10 cellular contexts compared by ENCODE assay signal in the genomic region with DNA sequence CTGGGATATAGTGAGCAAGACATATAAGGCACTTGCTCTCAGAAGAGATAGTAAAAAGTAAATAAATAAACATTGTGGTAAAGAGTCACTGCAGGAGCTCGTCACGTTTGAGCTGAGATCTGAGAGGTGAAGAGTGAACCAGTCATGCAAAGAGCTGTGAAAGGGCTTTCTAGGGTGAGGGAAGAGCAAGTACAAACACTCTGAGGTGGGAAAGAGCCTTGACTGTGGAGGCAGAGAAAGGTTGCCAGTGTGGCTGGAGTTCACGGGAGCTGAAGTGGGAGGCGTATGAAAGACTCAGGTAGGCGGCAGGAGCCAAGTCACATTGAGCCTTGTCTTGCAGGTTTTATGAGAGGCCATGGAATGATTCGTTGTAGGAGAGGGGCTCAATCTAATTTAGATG.
DNase-seq lines count a peak whose midpoint lies in the region; ATAC-seq and TF ChIP-seq lines count a peak whose summit lies in the region.
"Had no signal": no experiment of that assay in that cellular context is flagged by ENCODE, and none has a peak within 500 bp of the region (broad histone marks: within the 10 kb centered on the region; RNA-seq: fewer than 3 reads in every experiment).

No MANE protein-coding gene starts in this region.

- H3K9ac ChIP-seq in PC-3 (ENCODE audit: low read length): no peak overlapping the region

- H3K4me3 ChIP-seq in PC-3 (ENCODE audit: low read length): no peak overlapping the region
- H3K4me3 ChIP-seq: SK-N-MC had no signal

- H3K4me1 ChIP-seq in PC-3 (ENCODE audit: insufficient read depth, low read length): peaks cover 24% of the 10 kb centered on the region

- no peak overlapping the region for H2AFZ ChIP-seq in PC-3 (ENCODE audit: low read length)

- BruUV-seq in PC-3 (replicated peaks; lab: Mats Ljungman, UMichigan): no TSS peak

- H3K9me2 ChIP-seq in PC-3 (replicated peaks; ENCODE audit: low read length): no peaks in the 10 kb centered on the region

- H3K9me3 ChIP-seq in PC-3 (ENCODE audit: low read length): no peaks in the 10 kb centered on the region

- H3K27ac ChIP-seq in PC-3 (ENCODE audit: low read length): no peak overlapping the region
- H3K27ac ChIP-seq: SK-N-MC had no signal

- CTCF ChIA-PET in PC-3 (lab: Charles Lee): no interaction called here

- no peaks in the 10 kb centered on the region for H4K20me1 ChIP-seq in PC-3 (ENCODE audit: low read length)

- no peaks in the 10 kb centered on the region for H3K36me3 ChIP-seq in PC-3 (ENCODE audit: low read depth, low read length)

- no peaks in the 10 kb centered on the region for H3K79me2 ChIP-seq in PC-3 (ENCODE audit: low read length)

- H3F3A ChIP-seq in PC-3 (ENCODE audit: low read length, unreplicated experiment): no peaks in the 10 kb centered on the region

- POLR2A ChIA-PET in PC-3 (lab: Charles Lee; ENCODE audit: unreplicated experiment): no interaction called here

- DNase-seq in Daoy (ENCODE audit: low read depth) (peak; percentile 35), GM20000 (ENCODE audit: low spot score) (peak; percentile 15), PC-3 (peak; percentile 21), iPS-NIHi11 (ENCODE audit: low spot score) (no peak), ureter (ENCODE audit: low spot score) (no peak), NOMO-1 (lab: John Stamatoyannopoulos, UW; ENCODE audit: unreplicated experiment in 2 of 2) (no peak), OCI-M1 (lab: John Stamatoyannopoulos, UW) (no peak)
- DNase-seq: immature natural killer cell had no signal

- TF ChIP-seq CTCF in GM20000 (IDR thresholded peaks at IDR 0.05; ENCODE audit: extremely low read depth, missing control alignments): no peak
- no peak for TF ChIP-seq CTCF in PC-3 (conservative IDR thresholded peaks at IDR 0.05; ENCODE audit: low read depth, low read length)

- ATAC-seq in HG03159 (IDR thresholded peaks at IDR 0.05; ENCODE audit: unreplicated experiment): peak; percentile 53
- ATAC-seq in PC-3: peak; percentile 8; the same call in 1 of the 2 replicates

- no peak overlapping the region for H3K4me2 ChIP-seq in PC-3 (ENCODE audit: low read length)

- H3K27me3 ChIP-seq in PC-3 (ENCODE audit: low read length): no peaks in the 10 kb centered on the region

- intact Hi-C loops in PC-3 (cut with micrococcal nuclease): no loop called here

Comparison
In these comparisons a context has a peak if more than half of its experiments do, and no peak if none do; other contexts are left out.
1. DNase-seq: peak in Daoy (single experiment), GM20000 (single experiment) and PC-3 (single experiment); none in iPS-NIHi11 (single experiment), ureter (single experiment), NOMO-1 (0 of 2) and OCI-M1 (single experiment).